8 cellular contexts compared by ENCODE assay signal in the genomic region with DNA sequence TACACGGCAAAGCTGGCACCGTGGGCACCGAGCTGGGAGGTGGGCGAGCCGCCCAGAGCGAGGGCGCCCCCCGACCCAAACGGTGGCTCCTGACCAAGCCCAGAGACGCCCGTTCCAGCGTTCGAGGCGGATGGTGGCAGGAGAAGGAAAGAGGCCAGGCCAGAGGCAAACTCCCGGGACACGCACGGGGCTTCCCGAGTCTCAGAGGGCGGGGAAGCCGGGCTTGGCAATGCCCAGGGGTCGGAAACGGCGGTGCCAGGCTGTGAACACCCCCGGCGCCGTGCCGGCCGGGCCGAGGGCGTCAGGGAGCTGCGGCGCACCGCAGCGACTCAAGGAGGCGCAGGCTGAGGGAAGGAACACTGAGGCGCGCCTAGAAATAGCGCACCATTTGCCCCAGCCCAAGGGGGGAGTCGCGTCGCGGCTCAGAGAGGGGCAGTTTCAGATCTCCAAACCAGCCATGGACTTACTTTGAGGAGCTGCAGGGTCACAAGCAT. TPM values are rescaled to one million over a fixed set of nuclear protein-coding genes. Genes with fewer than 3 reads are reported as not detected.
DNase-seq lines count a peak whose midpoint lies in the region; ATAC-seq, FAIRE-seq and TF ChIP-seq lines count a peak whose summit lies in the region.

No MANE protein-coding gene starts in this region.

- SMC1A ChIA-PET in GM12878 (lab: Charles Lee; ENCODE audit: uncharacterized antibody, unreplicated experiment): interaction anchor here (0.9 to 1.4 kb wide), 5 partner anchors 9 to 110 kb away, joined by 3 to 5 read pairs (median 3); no protein-coding TSS in a partner anchor

- peak overlapping the region; percentile 35; the same call in 1 of the 2 replicates for H3K9ac ChIP-seq in GM12878 (ENCODE audit: control insufficient read depth, insufficient read depth, low read length)

- H3K36me3 ChIP-seq in GM12878 (ENCODE audit: control insufficient read depth in 2 of 2, insufficient read depth in 2 of 2, low read length in 1 of 2) (no peaks in the 10 kb centered on the region), suprapubic skin (no peaks in the 10 kb centered on the region)

- POLR2A ChIA-PET in GM12878 (lab: Charles Lee): interaction anchor here (0.6 to 2.5 kb wide), 8 partner anchors 17 to 733 kb away, joined by 3 to 6 read pairs (median 5); no protein-coding TSS in a partner anchor

- CTCF ChIA-PET in GM12878 (lab: Yijun Ruan, JAX): interaction anchor here (0.9 to 1.5 kb wide), 6 partner anchors 12 to 172 kb away, joined by 3 to 4 read pairs (median 3); no protein-coding TSS in a partner anchor

- TF ChIP-seq EP300 in GM12878 (IDR thresholded peaks at IDR 0.05; ENCODE audit: borderline replicate concordance in 1 of 2, control insufficient read depth in 1 of 2, low read depth in 2 of 2, low read length in 2 of 2) (no peak), suprapubic skin (IDR thresholded peaks at IDR 0.05) (no peak)

- no peaks in the 10 kb centered on the region for H4K20me1 ChIP-seq in GM12878 (ENCODE audit: control insufficient read depth, insufficient read depth)

- H3K4me1 ChIP-seq in GM12878 (ENCODE audit: control insufficient read depth, insufficient read depth, low read length) (peaks cover 2% of the 10 kb centered on the region), suprapubic skin (peaks cover 46% of the 10 kb centered on the region)

- H2AFZ ChIP-seq in GM12878 (ENCODE audit: control insufficient read depth, low read depth, low read length): peak overlapping the region; percentile 58

- RAD21 ChIA-PET in GM12878 (lab: Charles Lee; ENCODE audit: unreplicated experiment): interaction anchor here (0.6 to 2.9 kb wide), 8 partner anchors 9 to 114 kb away, joined by 3 to 14 read pairs (median 3); no protein-coding TSS in a partner anchor

- H3K9me3 ChIP-seq in GM12878 (replicated peaks; ENCODE audit: control insufficient read depth, insufficient read depth, low read length) (no peaks in the 10 kb centered on the region), suprapubic skin (no peaks in the 10 kb centered on the region)

- H3K27me3 ChIP-seq in GM12878 (replicated peaks in 1 of 2; ENCODE audit: control insufficient read depth in 2 of 2, insufficient read depth in 2 of 2, low read length in 1 of 2): peaks cover 0 to 4% of the 10 kb centered on the region in 2 experiments; a peak in 1 of 4 replicates
- H3K27me3 ChIP-seq in suprapubic skin: peaks cover 18% of the 10 kb centered on the region

- 7% methylated on average over 42 of the region's 42 CpGs for WGBS in GM12878 (ENCODE audit: insufficient coverage, insufficient replicate concordance, low lambda C conversion rate, missing lambda C conversion rate)
- WGBS in suprapubic skin: 5% methylated on average over 4 of the region's 42 CpGs

- H3K27ac ChIP-seq in GM12878 (ENCODE audit: control insufficient read depth, insufficient read depth): 0 out of 2 replicates have a peak overlapping the region, but pooled peaks have one; percentile 27
- peak overlapping the region; percentile 77 for H3K27ac ChIP-seq in suprapubic skin

- peak overlapping the region; percentile 85 for H3K4me2 ChIP-seq in GM12878 (ENCODE audit: control insufficient read depth, insufficient read depth)

- BruUV-seq in GM12878 (replicated peaks; lab: Mats Ljungman, UMichigan): no TSS peak

- H3K4me3 ChIP-seq in LNCaP clone FGC (ENCODE audit: low read depth, low read length) (peak overlapping the region; percentile 49), GM12878 (peak overlapping the region; percentile 62), suprapubic skin (peak overlapping the region; percentile 65)

- FAIRE-seq in GM12878 (lab: Jason Lieb, UNC): no peak

- ATAC-seq in GM21723 (IDR thresholded peaks at IDR 0.05; ENCODE audit: unreplicated experiment) (peak; percentile 55), GM12878 (peak; percentile 59), left lobe of liver (peak; percentile 52)

- TF ChIP-seq POLR2A in GM12878 (IDR thresholded peaks at IDR 0.05; ENCODE audit: low read depth, low read length) (no peak), suprapubic skin (IDR thresholded peaks at IDR 0.05) (no peak)

- peaks cover 8% of the 10 kb centered on the region; the same call in 1 of the 2 replicates for H3K79me2 ChIP-seq in GM12878 (ENCODE audit: control insufficient read depth, insufficient read depth, low read length)

- in situ Hi-C loops in GM12878 (cut with MboI): no loop called here

- peak; percentile 86 for DNase-seq in DMS 273 (lab: John Stamatoyannopoulos, UW; ENCODE audit: unreplicated experiment)
- DNase-seq in DMS 273 treated with DMSO at 0.1 percent for 48 hours (lab: John Stamatoyannopoulos, UW): no peak
- DNase-seq in LNCaP clone FGC (ENCODE audit: low read depth): no peak
- no peak for DNase-seq in GM12878 (ENCODE audit: low read depth, low spot score)
- no peak for DNase-seq in left lobe of liver (ENCODE audit: low spot score)
- peak in 1 of 2 donors; percentile 74 for DNase-seq in suprapubic skin (ENCODE audit: low spot score in 2 of 2)
- DNase-seq in SKM-1 (lab: John Stamatoyannopoulos, UW; ENCODE audit: unreplicated experiment): no peak

- TF ChIP-seq RAD21 in GM12878 (IDR thresholded peaks at IDR 0.05; ENCODE audit: insufficient read depth, low read depth, low read length): no peak

- TF ChIP-seq CTCF in LNCaP clone FGC (IDR thresholded peaks at IDR 0.05; ENCODE audit: control insufficient read depth, extremely low read depth, insufficient read depth) (0 out of 2 replicates have a peak, but pooled peaks have one; percentile 31), GM12878 (IDR thresholded peaks at IDR 0.05 in 2 of 3, conservative IDR thresholded peaks at IDR 0.05 in 1 of 3; ENCODE audit: control insufficient read depth in 2 of 3, extremely low read depth in 1 of 3, insufficient read depth in 1 of 3, low read depth in 3 of 3, low read length in 3 of 3) (peak in 2 of 3 experiments; percentile 3 to 5; a peak in 1 of 6 replicates), suprapubic skin (IDR thresholded peaks at IDR 0.05) (peak in 1 of 2 donors; percentile 27)

- intact Hi-C loops in GM12878 (cut with micrococcal nuclease; ENCODE audit: unreplicated experiment): loop anchor here (5.0 kb wide), 1 partner anchor 102 kb away; no protein-coding TSS in a partner anchor

TF ChIP-seq in GM12878, 131 proteins besides CTCF, POLR2A, EP300 and RAD21 (continues in another document):
- TF ChIP-seq, protein P1, sequence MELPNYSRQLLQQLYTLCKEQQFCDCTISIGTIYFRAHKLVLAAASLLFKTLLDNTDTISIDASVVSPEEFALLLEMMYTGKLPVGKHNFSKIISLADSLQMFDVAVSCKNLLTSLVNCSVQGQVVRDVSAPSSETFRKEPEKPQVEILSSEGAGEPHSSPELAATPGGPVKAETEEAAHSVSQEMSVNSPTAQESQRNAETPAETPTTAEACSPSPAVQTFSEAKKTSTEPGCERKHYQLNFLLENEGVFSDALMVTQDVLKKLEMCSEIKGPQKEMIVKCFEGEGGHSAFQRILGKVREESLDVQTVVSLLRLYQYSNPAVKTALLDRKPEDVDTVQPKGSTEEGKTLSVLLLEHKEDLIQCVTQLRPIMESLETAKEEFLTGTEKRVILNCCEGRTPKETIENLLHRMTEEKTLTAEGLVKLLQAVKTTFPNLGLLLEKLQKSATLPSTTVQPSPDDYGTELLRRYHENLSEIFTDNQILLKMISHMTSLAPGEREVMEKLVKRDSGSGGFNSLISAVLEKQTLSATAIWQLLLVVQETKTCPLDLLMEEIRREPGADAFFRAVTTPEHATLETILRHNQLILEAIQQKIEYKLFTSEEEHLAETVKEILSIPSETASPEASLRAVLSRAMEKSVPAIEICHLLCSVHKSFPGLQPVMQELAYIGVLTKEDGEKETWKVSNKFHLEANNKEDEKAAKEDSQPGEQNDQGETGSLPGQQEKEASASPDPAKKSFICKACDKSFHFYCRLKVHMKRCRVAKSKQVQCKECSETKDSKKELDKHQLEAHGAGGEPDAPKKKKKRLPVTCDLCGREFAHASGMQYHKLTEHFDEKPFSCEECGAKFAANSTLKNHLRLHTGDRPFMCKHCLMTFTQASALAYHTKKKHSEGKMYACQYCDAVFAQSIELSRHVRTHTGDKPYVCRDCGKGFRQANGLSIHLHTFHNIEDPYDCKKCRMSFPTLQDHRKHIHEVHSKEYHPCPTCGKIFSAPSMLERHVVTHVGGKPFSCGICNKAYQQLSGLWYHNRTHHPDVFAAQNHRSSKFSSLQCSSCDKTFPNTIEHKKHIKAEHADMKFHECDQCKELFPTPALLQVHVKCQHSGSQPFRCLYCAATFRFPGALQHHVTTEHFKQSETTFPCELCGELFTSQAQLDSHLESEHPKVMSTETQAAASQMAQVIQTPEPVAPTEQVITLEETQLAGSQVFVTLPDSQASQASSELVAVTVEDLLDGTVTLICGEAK (IDR thresholded peaks at IDR 0.05; ENCODE audit: borderline replicate concordance): 0 out of 2 replicates have a peak, but pooled peaks have one; percentile 20
- TF ChIP-seq FOXK2 (IDR thresholded peaks at IDR 0.05): no peak
- 0 out of 2 replicates have a peak, but pooled peaks have one; percentile 27 for TF ChIP-seq MXI1 (IDR thresholded peaks at IDR 0.05; ENCODE audit: low read depth, low read length)
- TF ChIP-seq ASH2L (IDR thresholded peaks at IDR 0.05; ENCODE audit: borderline replicate concordance, low read depth): no peak
- peak; percentile 70; the same call in 1 of the 2 replicates for TF ChIP-seq GATAD2B (conservative IDR thresholded peaks at IDR 0.05; ENCODE audit: low read depth)
- TF ChIP-seq SUZ12 (IDR thresholded peaks at IDR 0.05; ENCODE audit: unreplicated experiment): no peak
- no peak for TF ChIP-seq JUND (IDR thresholded peaks at IDR 0.05; ENCODE audit: low read depth, low read length)

RNA-seq across cellular contexts. Expression of a gene that starts 0.4 kb away (rescaled TPM):
- total RNA-seq in GM12878 (2013; cell fraction: nucleolus; rRNA removed): 3.0 and 5.1 TPM in 2 replicates
- total RNA-seq in GM12878 (2014; rRNA removed) (0.11 and 0.27 TPM in 2 replicates), GM12878 (2014; rRNA removed; fragmentation: Illumina TruSeq; extraction: Trizol) (0.05 and 0.18 TPM in 2 replicates), GM12878 (2021) (0.35 and 0.41 TPM in 2 replicates), left lobe of liver (6.9 TPM), suprapubic skin (1 to 10 TPM; 4.2 to 7.9 (median 4.9) TPM)
- polyA plus RNA-seq in GM12878 (2011; ENCODE audit: low read depth): 0.10 TPM
- polyA plus RNA-seq in GM12878 (2011; rRNA removed) (0.71 and 1.4 TPM in 2 replicates), GM12878 (2014; fragmentation: Illumina TruSeq; extraction: Trizol) (0.10 TPM in 1 of 2 replicates, not detected in the other), GM12878 (2014; fragmentation: Nextera tagmentation; extraction: Ambion mirVana) (under 1 TPM in 1 of 2 experiments, not detected in 1; 0.04 TPM), GM12878 (2014; rRNA removed) (0.11 and 0.44 TPM in 2 replicates), GM12878 (2016; fragmentation: Nextera tagmentation; extraction: Ambion mirVana) (under 1 TPM; 0.04 to 0.27 TPM)
- 1.4 and 2.1 TPM in 2 replicates for polyA plus RNA-seq in GM12878 (2011; cell fraction: cytosol; rRNA removed)
- polyA plus RNA-seq in GM12878 (2011; cell fraction: nucleus; rRNA removed): 6.4 and 8.1 TPM in 2 replicates
- 0.08 and 0.31 TPM in 2 replicates for polyA plus RNA-seq in GM12878 (2012)
- 3.7 and 7.2 TPM in 2 replicates for polyA minus RNA-seq in GM12878 (2011; rRNA and poly(A)+ RNA removed)
- polyA minus RNA-seq in GM12878 (2011; cell fraction: cytosol; rRNA and poly(A)+ RNA removed): 1.7 and 2.0 TPM in 2 replicates
- 11.0 and 18.7 TPM in 2 replicates for polyA minus RNA-seq in GM12878 (2011; cell fraction: nucleus; rRNA and poly(A)+ RNA removed)
